16 cellular contexts compared by ENCODE assay signal in the genomic region with DNA sequence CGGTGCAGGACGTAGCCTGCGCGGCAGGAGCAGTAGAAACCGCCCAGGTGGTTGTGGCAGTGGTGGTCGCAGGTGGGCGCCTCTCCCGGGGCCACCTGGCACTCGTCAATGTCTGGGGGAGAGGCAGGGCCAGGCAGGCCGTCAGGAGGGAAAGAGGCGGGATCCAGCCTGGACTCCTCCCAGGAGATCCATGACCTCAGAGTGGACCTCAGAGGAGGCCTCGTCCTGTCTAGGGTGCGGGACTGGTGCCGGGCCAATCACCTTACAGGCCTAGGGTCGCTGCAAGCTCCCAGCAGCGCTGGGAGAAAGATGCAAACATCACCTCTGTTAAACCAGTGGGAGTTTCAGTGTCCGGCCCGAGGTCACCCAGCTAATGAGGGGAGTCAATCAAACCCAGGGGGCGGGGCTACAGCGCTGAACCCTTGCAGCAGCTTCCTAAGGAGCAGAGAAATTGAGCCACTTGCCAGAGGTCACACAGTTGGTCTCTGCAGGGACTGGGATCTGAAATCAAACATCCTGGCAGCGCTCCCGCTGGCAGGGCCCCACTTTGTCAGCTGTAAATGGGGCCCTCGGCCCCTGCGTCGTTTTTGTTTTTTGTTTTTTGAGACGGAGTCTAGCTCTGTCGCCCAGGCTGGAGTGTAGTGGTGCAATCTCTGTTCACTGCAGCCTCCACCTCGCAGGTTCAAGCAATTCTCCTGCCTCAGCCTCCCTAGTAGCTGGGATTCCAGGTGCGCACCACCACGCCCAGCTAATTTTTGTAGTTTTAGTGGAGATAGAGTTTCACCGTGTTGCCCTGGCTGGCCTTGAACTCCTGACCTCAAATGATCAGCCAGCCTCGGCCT. TPM values are rescaled to one million over a fixed set of nuclear protein-coding genes. Genes with fewer than 3 reads are reported as not detected.
A peak's percentile ranks its signal among the peaks of the same experiment; 100 is the strongest.
DNase-seq lines count a peak whose midpoint lies in the region; ATAC-seq, FAIRE-seq and TF ChIP-seq lines count a peak whose summit lies in the region.
"Had no signal": no experiment of that assay in that cellular context is flagged by ENCODE, and none has a peak within 500 bp of the region (broad histone marks: within the 10 kb centered on the region; RNA-seq: fewer than 3 reads in every experiment).

No MANE protein-coding gene starts in this region.

- no peaks in the 10 kb centered on the region for H3K79me2 ChIP-seq in SK-N-SH (ENCODE audit: insufficient read depth)

- no peaks in the 10 kb centered on the region for H3K9me3 ChIP-seq in SK-N-SH
- no peaks in the 10 kb centered on the region for H3K9me3 ChIP-seq in liver (ENCODE audit: control insufficient read depth in 4 of 4, low read length in 3 of 4)
- H3K9me3 ChIP-seq: uterus had no signal

- no peak for TF ChIP-seq POLR2A in H54 (IDR thresholded peaks at IDR 0.05; ENCODE audit: low read depth, low read length)

- H3K27ac ChIP-seq in SK-N-SH (ENCODE audit: low read depth in 2 of 2, low read length in 1 of 2) (no peak overlapping the region), liver (ENCODE audit: low read depth in 1 of 2, low read length in 2 of 2) (peak overlapping the region; percentile 78 to 100)
- H3K27ac ChIP-seq: uterus had no signal

- no peaks in the 10 kb centered on the region for H3F3A ChIP-seq in SK-N-SH (replicated peaks; ENCODE audit: insufficient read depth)

- H2AFZ ChIP-seq in SK-N-SH (ENCODE audit: low read depth): no peak overlapping the region

- CTCF ChIA-PET in SK-N-SH (lab: Yijun Ruan, JAX): interaction anchor here (10.0 kb wide), 1 partner anchor 7 kb away, joined by 118 read pairs; no protein-coding TSS in a partner anchor

- H3K9ac ChIP-seq in SK-N-SH (no peak overlapping the region), liver (ENCODE audit: low read depth in 1 of 2, low read length in 2 of 2) (no peak overlapping the region)

- H3K27me3 ChIP-seq in SK-N-SH (ENCODE audit: insufficient read depth) (no peaks in the 10 kb centered on the region), liver (ENCODE audit: control insufficient read depth in 4 of 4, insufficient read depth in 4 of 4, low read length in 3 of 4) (no peaks in the 10 kb centered on the region)
- H3K27me3 ChIP-seq: uterus had no signal

- no peaks in the 10 kb centered on the region for H3K4me1 ChIP-seq in SK-N-SH (ENCODE audit: control insufficient read depth in 1 of 2, insufficient read depth in 2 of 2, low read depth in 1 of 2, low read length in 1 of 2)
- H3K4me1 ChIP-seq in liver (ENCODE audit: control insufficient read depth in 4 of 4, insufficient read depth in 4 of 4, low read length in 3 of 4): peaks cover 2 to 11% (median 8%) of the 10 kb centered on the region in 4 donors
- H3K4me1 ChIP-seq: uterus had no signal

- H3K4me3 ChIP-seq in SK-N-SH (ENCODE audit: low read depth in 2 of 2, low read length in 1 of 2) (no peak overlapping the region), liver (ENCODE audit: low read depth in 1 of 3, low read length in 3 of 3) (peak overlapping the region; percentile 61 to 97 (median 73))
- H3K4me3 ChIP-seq: uterus had no signal

- no peak for TF ChIP-seq EP300 in SK-N-SH (IDR thresholded peaks at IDR 0.05; ENCODE audit: borderline replicate concordance in 1 of 2, low read depth in 1 of 2, low read length in 1 of 2)

- no peak for FAIRE-seq in H54 (lab: Jason Lieb, UNC)
- FAIRE-seq: islet of Langerhans had no signal

- 82% methylated on average over 16 of the region's 32 CpGs for WGBS in SK-N-SH (ENCODE audit: low lambda C conversion rate)
- WGBS in liver: 44% methylated on average over 32 of the region's 32 CpGs

- no peak overlapping the region for H3K4me2 ChIP-seq in SK-N-SH

- H4K20me1 ChIP-seq in SK-N-SH (ENCODE audit: insufficient read depth): no peaks in the 10 kb centered on the region

- DNase-seq in ELF-1 (ENCODE audit: low read depth, low spot score) (peak; percentile 76), SK-N-SH (peak; percentile 55), H54 (ENCODE audit: insufficient read length, low spot score) (no peak)
- DNase-seq: activated CD8-positive, alpha-beta memory T cell treated with anti-CD3 and anti-CD28 coated beads, Interleukin-2, amount 10 ng/mL, durations not matched to agents 7 days and 5 days; activated naive CD4-positive, alpha-beta T cell treated with anti-CD3 and anti-CD28 coated beads for 36 hours; DMS 273 treated with DMSO at 0.1 percent for 48 hours; effector CD4-positive, alpha-beta T cell; NCI-H1105; stimulated activated CD4-positive, alpha-beta T cell treated with anti-CD3 and anti-CD28 coated beads, Interleukin-2, amount 100 ng/mL, for 48 hours; stimulated activated naive B cell treated with anti-CD40 and anti-IgM and Interleukin-4, amounts not matched to agents 10 μg/mL and 1 μg/mL and 100 μg/mL, for 72 hours had no signal

- ATAC-seq in HG02642 (IDR thresholded peaks at IDR 0.05; ENCODE audit: poor library complexity, unreplicated experiment) (no peak), GM19463 (IDR thresholded peaks at IDR 0.05; ENCODE audit: unreplicated experiment) (no peak)
- ATAC-seq: activated CD8-positive, alpha-beta memory T cell treated with anti-CD3 and anti-CD28 coated beads, Interleukin-2, amount 10 ng/mL, durations not matched to agents 7 days and 5 days; stimulated activated naive B cell treated with anti-CD40 and anti-IgM and Interleukin-4, amounts not matched to agents 10 μg/mL and 1 μg/mL and 100 μg/mL, for 72 hours had no signal

- H3K9me2 ChIP-seq in SK-N-SH: no peaks in the 10 kb centered on the region

- TF ChIP-seq CTCF in SK-N-SH (IDR thresholded peaks at IDR 0.05) (no peak), liver (IDR thresholded peaks at IDR 0.05; ENCODE audit: low read depth, low read length, missing input control) (no peak)

- TF ChIP-seq RAD21 in SK-N-SH (IDR thresholded peaks at IDR 0.05; ENCODE audit: low read length): no peak
- TF ChIP-seq RAD21 in liver (IDR thresholded peaks at IDR 0.05): no peak

- POLR2A ChIA-PET in SK-N-SH (lab: Yijun Ruan, JAX): interaction anchor here (0.6 kb wide), 1 partner anchor 41 kb away, joined by 4 read pairs; no protein-coding TSS in a partner anchor

- H3K36me3 ChIP-seq in SK-N-SH (replicated peaks in 1 of 2; ENCODE audit: control insufficient read depth in 1 of 2, insufficient read depth in 2 of 2, low read length in 1 of 2): no peaks in the 10 kb centered on the region
- peaks cover 12 to 30% (median 18%) of the 10 kb centered on the region in 4 donors for H3K36me3 ChIP-seq in liver (ENCODE audit: control insufficient read depth in 4 of 4, insufficient read depth in 3 of 4, low read depth in 1 of 4, low read length in 3 of 4)
- H3K36me3 ChIP-seq: uterus had no signal

TF ChIP-seq in SK-N-SH, 30 proteins besides CTCF, POLR2A, EP300 and RAD21:
- TF ChIP-seq, protein P1, sequence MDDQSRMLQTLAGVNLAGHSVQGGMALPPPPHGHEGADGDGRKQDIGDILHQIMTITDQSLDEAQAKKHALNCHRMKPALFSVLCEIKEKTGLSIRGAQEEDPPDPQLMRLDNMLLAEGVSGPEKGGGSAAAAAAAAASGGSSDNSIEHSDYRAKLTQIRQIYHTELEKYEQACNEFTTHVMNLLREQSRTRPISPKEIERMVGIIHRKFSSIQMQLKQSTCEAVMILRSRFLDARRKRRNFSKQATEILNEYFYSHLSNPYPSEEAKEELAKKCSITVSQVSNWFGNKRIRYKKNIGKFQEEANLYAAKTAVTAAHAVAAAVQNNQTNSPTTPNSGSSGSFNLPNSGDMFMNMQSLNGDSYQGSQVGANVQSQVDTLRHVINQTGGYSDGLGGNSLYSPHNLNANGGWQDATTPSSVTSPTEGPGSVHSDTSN (IDR thresholded peaks at IDR 0.05): peak; percentile 56
- TF ChIP-seq TEAD4 (IDR thresholded peaks at IDR 0.05; ENCODE audit: borderline replicate concordance, insufficient read depth): no peak

TF ChIP-seq in liver, 16 proteins besides CTCF, POLR2A, EP300 and RAD21:
- TF ChIP-seq HNF4A (conservative IDR thresholded peaks at IDR 0.05) (peak in 1 of 2 donors; percentile 56), JUND (IDR thresholded peaks at IDR 0.05) (no peak), SP1 (IDR thresholded peaks at IDR 0.05) (no peak)

RNA-seq across cellular contexts. Expression of gene MASP2, which starts 1.4 kb away (rescaled TPM):
- polyA plus RNA-seq in SK-N-SH (2012; rRNA removed) (not detected in 2 replicates), liver (100 to 1,000 TPM; 307 to 530 TPM)
- polyA plus RNA-seq in SK-N-SH (2012; cell fraction: cytosol; rRNA removed): not detected in 2 replicates
- polyA plus RNA-seq in SK-N-SH (2012; cell fraction: nucleus; rRNA removed): 0.05 and 0.21 TPM in 2 replicates
- 100 to 1,000 TPM in 1 of 2 donors, 10 to 100 TPM in 1; 30.0 to 118 TPM for total RNA-seq in liver
- total RNA-seq: activated CD8-positive, alpha-beta memory T cell treated with anti-CD3 and anti-CD28 coated beads, Interleukin-2, amount 10 ng/mL, durations not matched to agents 7 days and 5 days; pulmonary artery endothelial cell; uterus had no signal

RNA-seq across cellular contexts. Expression of gene SRM, which starts 14.2 kb away (rescaled TPM):
- polyA plus RNA-seq in SK-N-SH (2012; rRNA removed): 60.9 and 105 TPM in 2 replicates
- polyA plus RNA-seq in SK-N-SH (2012; cell fraction: cytosol; rRNA removed): 82.2 and 124 TPM in 2 replicates
- 61.2 and 80.1 TPM in 2 replicates for polyA plus RNA-seq in SK-N-SH (2012; cell fraction: nucleus; rRNA removed)
- total RNA-seq in liver: 10 to 100 TPM in 1 of 2 donors, 1 to 10 TPM in 1; 8.6 to 13.6 TPM
- polyA plus RNA-seq in liver: 10 to 100 TPM; 34.9 to 59.1 TPM

RNA-seq across cellular contexts. Expression of gene TARDBP, which starts 33.2 kb away (rescaled TPM):
- polyA plus RNA-seq in SK-N-SH (2012; rRNA removed) (156 and 207 TPM in 2 replicates), liver (10 to 100 TPM; 44.4 to 87.6 TPM)
- polyA plus RNA-seq in SK-N-SH (2012; cell fraction: cytosol; rRNA removed): 151 and 217 TPM in 2 replicates
- 379 and 436 TPM in 2 replicates for polyA plus RNA-seq in SK-N-SH (2012; cell fraction: nucleus; rRNA removed)
- total RNA-seq in liver: 10 to 100 TPM; 78.4 to 80.1 TPM

RNA-seq across cellular contexts. Expression of gene EXOSC10, which starts 54.0 kb away (rescaled TPM):
- polyA plus RNA-seq in SK-N-SH (2012; rRNA removed) (62.5 and 79.8 TPM in 2 replicates), liver (10 to 100 TPM; 11.3 to 15.6 TPM)
- polyA plus RNA-seq in SK-N-SH (2012; cell fraction: cytosol; rRNA removed): 38.4 and 42.5 TPM in 2 replicates
- 151 and 225 TPM in 2 replicates for polyA plus RNA-seq in SK-N-SH (2012; cell fraction: nucleus; rRNA removed)
- 10 to 100 TPM; 26.3 to 29.2 TPM for total RNA-seq in liver

Comparison
In these comparisons a context has a peak if more than half of its experiments do, and no peak if none do; other contexts are left out.
1. H3K27ac ChIP-seq: peak in liver (2 of 2); none in SK-N-SH (0 of 2).
2. H3K4me3 ChIP-seq: peak in liver (3 of 3); none in SK-N-SH (0 of 2).
3. RNA of gene MASP2, which starts 1.4 kb away (polyA plus RNA-seq): 307 to 530 TPM in liver; 0.05 to 0.21 TPM in SK-N-SH; every median in the first group is over 100 times any median in the second.